Comparison of ENCODE assay signal across 16 cellular contexts in genomic region chr10:26647602-26648244, GRCh38.
"Had no signal": no experiment of that assay in that cellular context is flagged by ENCODE, and none has a peak within 500 bp of the region (broad histone marks: within the 10 kb centered on the region; RNA-seq: fewer than 3 reads in every experiment).

No MANE protein-coding gene starts in this region.

- H3K27ac ChIP-seq: cardiac muscle cell, dorsolateral prefrontal cortex, gastrocnemius medialis, heart left ventricle, skin epidermis, suprapubic skin had no signal

- DNase-seq: activated CD4-positive, alpha-beta T cell treated with anti-CD3 and anti-CD28 coated beads, Interleukin-2, amount 50 U/mL, for 48 hours; activated CD8-positive, alpha-beta memory T cell treated with anti-CD3 and anti-CD28 coated beads, Interleukin-2, amount 10 ng/mL, durations not matched to agents 7 days and 5 days; activated naive CD4-positive, alpha-beta T cell treated with anti-CD3 and anti-CD28 coated beads, Interleukin-2, amount 50 U/mL, for 16 hours; activated T-cell treated with anti-CD3 and anti-CD28 coated beads, Interleukin-2, amount 50 U/mL, for 1 hour; dorsolateral prefrontal cortex; endodermal cell; gastrocnemius medialis; heart left ventricle; nephron progenitor cell; right cardiac atrium had no signal

- H3K4me1 ChIP-seq: gastrocnemius medialis, heart left ventricle, suprapubic skin had no signal

- H3K4me3 ChIP-seq: cardiac muscle cell, dorsolateral prefrontal cortex, gastrocnemius medialis, heart left ventricle, skin epidermis, suprapubic skin had no signal

- ATAC-seq: activated CD8-positive, alpha-beta memory T cell treated with anti-CD3 and anti-CD28 coated beads, Interleukin-2, amount 10 ng/mL, durations not matched to agents 7 days and 5 days; gastrocnemius medialis; heart left ventricle; right cardiac atrium had no signal

- H3K27me3 Mint-ChIP-seq: stimulated activated naive CD8-positive, alpha-beta T cell treated with anti-CD3 and anti-CD28 coated beads, Interleukin-15, Interleukin-2, amounts not matched to agents 100 ng/mL and 50 ng/mL, for 24 hours had no signal

- H3K4me1 Mint-ChIP-seq: activated CD8-positive, alpha-beta memory T cell treated with anti-CD3 and anti-CD28 coated beads, Interleukin-2, amount 10 ng/mL, durations not matched to agents 7 days and 5 days; endodermal cell; nephron progenitor cell had no signal

- H3K36me3 Mint-ChIP-seq: activated CD8-positive, alpha-beta memory T cell treated with anti-CD3 and anti-CD28 coated beads, Interleukin-2, amount 10 ng/mL, durations not matched to agents 7 days and 5 days; type B pancreatic cell had no signal

- H3K27me3 ChIP-seq: cardiac muscle cell, dorsolateral prefrontal cortex, gastrocnemius medialis, heart left ventricle, suprapubic skin had no signal

- H3K4me3 Mint-ChIP-seq: activated CD8-positive, alpha-beta memory T cell treated with anti-CD3 and anti-CD28 coated beads, Interleukin-2, amount 10 ng/mL, durations not matched to agents 7 days and 5 days; endodermal cell; nephron progenitor cell; stimulated activated naive CD8-positive, alpha-beta T cell treated with anti-CD3 and anti-CD28 coated beads, Interleukin-15, Interleukin-2, amounts not matched to agents 100 ng/mL and 50 ng/mL, for 24 hours; type B pancreatic cell had no signal

- H3K9me3 Mint-ChIP-seq: endodermal cell; nephron progenitor cell; stimulated activated naive CD8-positive, alpha-beta T cell treated with anti-CD3 and anti-CD28 coated beads, Interleukin-15, Interleukin-2, amounts not matched to agents 100 ng/mL and 50 ng/mL, for 24 hours; type B pancreatic cell had no signal

- H3K9me3 ChIP-seq: gastrocnemius medialis, heart left ventricle, suprapubic skin had no signal

- H3K36me3 ChIP-seq: cardiac muscle cell, gastrocnemius medialis, heart left ventricle, suprapubic skin had no signal

- H3K27ac Mint-ChIP-seq: activated CD8-positive, alpha-beta memory T cell treated with anti-CD3 and anti-CD28 coated beads, Interleukin-2, amount 10 ng/mL, durations not matched to agents 7 days and 5 days; endodermal cell; nephron progenitor cell; progenitor cell of endocrine pancreas; stimulated activated naive CD8-positive, alpha-beta T cell treated with anti-CD3 and anti-CD28 coated beads, Interleukin-15, Interleukin-2, amounts not matched to agents 100 ng/mL and 50 ng/mL, for 24 hours; type B pancreatic cell had no signal
